In the genomic region with DNA sequence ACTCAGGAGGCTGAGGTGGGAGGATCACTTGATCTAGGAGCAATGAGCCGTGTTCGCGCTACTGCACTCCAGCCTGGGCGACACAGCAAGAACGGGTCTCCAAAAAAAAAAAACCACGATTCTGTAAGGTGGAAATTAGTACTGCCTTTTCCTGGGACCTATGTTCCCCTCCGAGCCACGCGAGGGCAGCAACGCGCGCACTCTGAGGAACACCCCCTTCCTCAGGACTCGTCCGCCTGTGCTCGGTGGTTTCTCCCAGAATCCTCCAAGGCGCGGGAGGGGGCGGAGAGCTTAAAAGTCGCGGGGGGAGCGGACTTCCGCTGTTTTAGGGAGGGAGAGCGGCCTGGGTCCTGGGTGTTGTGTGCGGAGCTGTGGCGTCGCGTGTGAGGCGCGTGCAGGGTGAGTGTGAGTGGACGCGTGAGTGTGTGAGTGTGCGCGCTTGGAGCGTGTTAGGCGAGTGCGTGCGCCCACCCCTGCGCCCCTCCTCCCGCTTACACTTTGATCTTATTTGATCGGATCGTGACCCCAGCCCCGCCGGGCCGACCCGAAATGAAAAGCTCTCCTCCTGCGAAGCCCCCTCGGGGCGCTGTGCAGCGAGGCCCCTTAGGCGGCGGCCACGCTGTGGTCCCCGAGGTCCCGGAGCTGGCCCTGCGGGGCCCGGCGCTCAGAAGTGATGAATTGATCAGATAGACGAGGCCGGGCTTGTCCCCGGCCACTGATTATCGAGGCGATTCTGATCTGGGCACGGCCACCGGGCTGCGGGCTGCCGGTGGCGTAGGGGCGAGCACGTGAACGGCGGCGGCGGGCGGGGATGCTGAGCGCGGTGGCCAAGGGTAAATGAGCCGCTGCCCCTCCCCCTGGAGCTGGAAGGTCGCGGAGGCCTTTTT, we compare ENCODE assay signal across 8 cellular contexts. TPM values are rescaled to one million over a fixed set of nuclear protein-coding genes. Genes with fewer than 3 reads are reported as not detected.
A peak's percentile ranks its signal among the peaks of the same experiment; 100 is the strongest.
DNase-seq lines count a peak whose midpoint lies in the region; ATAC-seq and TF ChIP-seq lines count a peak whose summit lies in the region.

No MANE protein-coding gene starts in this region.

- peak overlapping the region; percentile 89 for H3K4me3 ChIP-seq in GM23338
- peak overlapping the region; percentile 95 for H3K4me3 ChIP-seq in fibroblast of pulmonary artery (replicated peaks; ENCODE audit: low read depth, low read length)

- H2AFZ ChIP-seq in GM23338 = peak overlapping the region; percentile 92

- peak overlapping the region; percentile 93 for H3K4me3 Mint-ChIP-seq in GM23338
- H3K4me3 Mint-ChIP-seq in nephron progenitor cell = peak overlapping the region; percentile 96
- peak overlapping the region; percentile 89 to 99 for H3K4me3 Mint-ChIP-seq in stimulated activated naive CD8-positive, alpha-beta T cell treated with anti-CD3 and anti-CD28 coated beads, Interleukin-15, amount 100 ng/mL, for 72 hours

- H3K9me2 ChIP-seq in GM23338 (ENCODE audit: insufficient read depth) = no peaks in the 10 kb centered on the region

- peaks cover 34% of the 10 kb centered on the region; the same call in 2 of the 3 replicates for H3K36me3 Mint-ChIP-seq in GM23338 (ENCODE audit: low read depth)
- peaks cover 27% of the 10 kb centered on the region for H3K36me3 Mint-ChIP-seq in nephron progenitor cell (ENCODE audit: low read depth)

- H3K27ac Mint-ChIP-seq in GM23338 = peak overlapping the region; percentile 97
- H3K27ac Mint-ChIP-seq in nephron progenitor cell = peak overlapping the region; percentile 99
- peak overlapping the region; percentile 94 to 99 for H3K27ac Mint-ChIP-seq in stimulated activated naive CD8-positive, alpha-beta T cell treated with anti-CD3 and anti-CD28 coated beads, Interleukin-15, amount 100 ng/mL, for 72 hours

- no peaks in the 10 kb centered on the region for H3K36me3 ChIP-seq in GM23338 (ENCODE audit: insufficient read depth)

- peaks cover 3% of the 10 kb centered on the region; the same call in 2 of the 3 replicates for H3K4me1 Mint-ChIP-seq in GM23338
- H3K4me1 Mint-ChIP-seq in nephron progenitor cell = peaks cover 5% of the 10 kb centered on the region
- peaks cover 26% of the 10 kb centered on the region for H3K4me1 Mint-ChIP-seq in stimulated activated naive CD8-positive, alpha-beta T cell treated with anti-CD3 and anti-CD28 coated beads, Interleukin-15, amount 100 ng/mL, for 72 hours

- ATAC-seq in GM23338 = peak; percentile 92
- peak; percentile 96 for ATAC-seq in stimulated activated naive CD8-positive, alpha-beta T cell treated with anti-CD3 and anti-CD28 coated beads, Interleukin-15, amount 100 ng/mL, for 72 hours

- peaks cover 12% of the 10 kb centered on the region for H3F3A ChIP-seq in GM23338 (replicated peaks; ENCODE audit: low read depth)

- H4K20me1 ChIP-seq in GM23338 (replicated peaks; ENCODE audit: insufficient read depth) = peaks cover 10% of the 10 kb centered on the region; the same call in 1 of the 2 replicates

- peaks cover 22% of the 10 kb centered on the region for H3K27me3 Mint-ChIP-seq in GM23338 (ENCODE audit: insufficient read depth, low read depth, poor library complexity)
- H3K27me3 Mint-ChIP-seq in nephron progenitor cell (ENCODE audit: low read depth, poor library complexity) = peaks cover 3% of the 10 kb centered on the region
- H3K27me3 Mint-ChIP-seq in stimulated activated naive CD8-positive, alpha-beta T cell treated with anti-CD3 and anti-CD28 coated beads, Interleukin-15, amount 100 ng/mL, for 72 hours = no peaks in the 10 kb centered on the region

- H3K27me3 ChIP-seq in GM23338 (ENCODE audit: insufficient read depth) = no peaks in the 10 kb centered on the region

- peaks cover 20% of the 10 kb centered on the region for H3K79me2 ChIP-seq in GM23338 (replicated peaks; ENCODE audit: insufficient read depth)

- H3K27ac ChIP-seq in GM23338 (ENCODE audit: low read depth) = peak overlapping the region; percentile 87

- peak overlapping the region; percentile 97 for H3K4me2 ChIP-seq in GM23338

- H3K9me3 Mint-ChIP-seq in GM23338 = peaks cover 2% of the 10 kb centered on the region; the same call in 1 of the 3 replicates
- no peaks in the 10 kb centered on the region for H3K9me3 Mint-ChIP-seq in nephron progenitor cell
- no peaks in the 10 kb centered on the region for H3K9me3 Mint-ChIP-seq in stimulated activated naive CD8-positive, alpha-beta T cell treated with anti-CD3 and anti-CD28 coated beads, Interleukin-15, amount 100 ng/mL, for 72 hours

- H3K4me1 ChIP-seq in GM23338 (ENCODE audit: insufficient read depth) = no peaks in the 10 kb centered on the region; the same call in none of the 2 replicates

- DNase-seq in EL (peak; percentile 97), GM23338 (ENCODE audit: low spot score) (peak; percentile 99), RPMI8226 (peak; percentile 96), fibroblast of pulmonary artery (ENCODE audit: low read depth) (peak; percentile 98), nephron progenitor cell (peak; percentile 93)
- DNase-seq in activated T-helper 9 cell treated with anti-CD3 and anti-CD28 coated beads, Interleukin-2, amount 50 U/mL, for 16 hours (ENCODE audit: low read depth) = peak; percentile 95
- DNase-seq in stimulated activated naive CD8-positive, alpha-beta T cell treated with anti-CD3 and anti-CD28 coated beads, Interleukin-15, amount 100 ng/mL, for 72 hours = peak; percentile 96 to 97

- TF ChIP-seq CTCF in GM23338 (conservative IDR thresholded peaks at IDR 0.05; ENCODE audit: low read depth in 2 of 2) (peak; percentile 79 to 89), LNCAP (IDR thresholded peaks at IDR 0.05) (peak; percentile 88), fibroblast of pulmonary artery (IDR thresholded peaks at IDR 0.05; ENCODE audit: low read length, missing control alignments) (peak; percentile 77), nephron progenitor cell (IDR thresholded peaks at IDR 0.05) (peak; percentile 70)

TF ChIP-seq in GM23338, 12 proteins besides CTCF, POLR2A, EP300 and RAD21 (continues in another document):
- no peak for TF ChIP-seq EZH2phosphoT487 (IDR thresholded peaks at IDR 0.05; ENCODE audit: unreplicated experiment)
- TF ChIP-seq EZH2 (IDR thresholded peaks at IDR 0.05; ENCODE audit: low read depth, unreplicated experiment) = no peak
- TF ChIP-seq NANOG (IDR thresholded peaks at IDR 0.05; ENCODE audit: borderline replicate concordance) = peak; percentile 3; the same call in 1 of the 2 replicates
- TF ChIP-seq, protein P1, sequence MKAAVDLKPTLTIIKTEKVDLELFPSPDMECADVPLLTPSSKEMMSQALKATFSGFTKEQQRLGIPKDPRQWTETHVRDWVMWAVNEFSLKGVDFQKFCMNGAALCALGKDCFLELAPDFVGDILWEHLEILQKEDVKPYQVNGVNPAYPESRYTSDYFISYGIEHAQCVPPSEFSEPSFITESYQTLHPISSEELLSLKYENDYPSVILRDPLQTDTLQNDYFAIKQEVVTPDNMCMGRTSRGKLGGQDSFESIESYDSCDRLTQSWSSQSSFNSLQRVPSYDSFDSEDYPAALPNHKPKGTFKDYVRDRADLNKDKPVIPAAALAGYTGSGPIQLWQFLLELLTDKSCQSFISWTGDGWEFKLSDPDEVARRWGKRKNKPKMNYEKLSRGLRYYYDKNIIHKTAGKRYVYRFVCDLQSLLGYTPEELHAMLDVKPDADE (IDR thresholded peaks at IDR 0.05) = peak; percentile 91
- TF ChIP-seq POLR2AphosphoS5 (IDR thresholded peaks at IDR 0.05; ENCODE audit: low read depth) = peak; percentile 100
- no peak for TF ChIP-seq STAT1 (IDR thresholded peaks at IDR 0.05; ENCODE audit: unreplicated experiment)
- TF ChIP-seq ZNF331 (CRISPR knock-in tag; IDR thresholded peaks at IDR 0.05; ENCODE audit: low read depth) = no peak
- TF ChIP-seq JUNB (IDR thresholded peaks at IDR 0.05; ENCODE audit: unreplicated experiment) = no peak
- TF ChIP-seq, protein P2, sequence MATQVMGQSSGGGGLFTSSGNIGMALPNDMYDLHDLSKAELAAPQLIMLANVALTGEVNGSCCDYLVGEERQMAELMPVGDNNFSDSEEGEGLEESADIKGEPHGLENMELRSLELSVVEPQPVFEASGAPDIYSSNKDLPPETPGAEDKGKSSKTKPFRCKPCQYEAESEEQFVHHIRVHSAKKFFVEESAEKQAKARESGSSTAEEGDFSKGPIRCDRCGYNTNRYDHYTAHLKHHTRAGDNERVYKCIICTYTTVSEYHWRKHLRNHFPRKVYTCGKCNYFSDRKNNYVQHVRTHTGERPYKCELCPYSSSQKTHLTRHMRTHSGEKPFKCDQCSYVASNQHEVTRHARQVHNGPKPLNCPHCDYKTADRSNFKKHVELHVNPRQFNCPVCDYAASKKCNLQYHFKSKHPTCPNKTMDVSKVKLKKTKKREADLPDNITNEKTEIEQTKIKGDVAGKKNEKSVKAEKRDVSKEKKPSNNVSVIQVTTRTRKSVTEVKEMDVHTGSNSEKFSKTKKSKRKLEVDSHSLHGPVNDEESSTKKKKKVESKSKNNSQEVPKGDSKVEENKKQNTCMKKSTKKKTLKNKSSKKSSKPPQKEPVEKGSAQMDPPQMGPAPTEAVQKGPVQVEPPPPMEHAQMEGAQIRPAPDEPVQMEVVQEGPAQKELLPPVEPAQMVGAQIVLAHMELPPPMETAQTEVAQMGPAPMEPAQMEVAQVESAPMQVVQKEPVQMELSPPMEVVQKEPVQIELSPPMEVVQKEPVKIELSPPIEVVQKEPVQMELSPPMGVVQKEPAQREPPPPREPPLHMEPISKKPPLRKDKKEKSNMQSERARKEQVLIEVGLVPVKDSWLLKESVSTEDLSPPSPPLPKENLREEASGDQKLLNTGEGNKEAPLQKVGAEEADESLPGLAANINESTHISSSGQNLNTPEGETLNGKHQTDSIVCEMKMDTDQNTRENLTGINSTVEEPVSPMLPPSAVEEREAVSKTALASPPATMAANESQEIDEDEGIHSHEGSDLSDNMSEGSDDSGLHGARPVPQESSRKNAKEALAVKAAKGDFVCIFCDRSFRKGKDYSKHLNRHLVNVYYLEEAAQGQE (IDR thresholded peaks at IDR 0.05; ENCODE audit: unreplicated experiment) = peak; percentile 12
- TF ChIP-seq CREB1 (CRISPR knock-in tag; IDR thresholded peaks at IDR 0.05; ENCODE audit: low read depth) = peak; percentile 51

RNA-seq across cellular contexts. Expression of a gene that starts 9.6 kb away (rescaled TPM):
- total RNA-seq in GM23338 (2014; rRNA removed; shearing (Covaris generic)) = 10.7 and 16.0 TPM in 2 replicates
- 8.2 and 9.8 TPM in 2 replicates for polyA plus RNA-seq in GM23338 (2016; fragmentation: Nextera tagmentation; extraction: Ambion mirVana)

RNA-seq across cellular contexts. Expression of a gene that starts 13.8 kb away (rescaled TPM):
- 2.1 and 2.4 TPM in 2 replicates for total RNA-seq in GM23338 (2014; rRNA removed; shearing (Covaris generic))
- 0.92 and 1.2 TPM in 2 replicates for polyA plus RNA-seq in GM23338 (2016; fragmentation: Nextera tagmentation; extraction: Ambion mirVana)

RNA-seq across cellular contexts. Expression of a gene that starts 24.3 kb away (rescaled TPM):
- 55.8 and 72.4 TPM in 2 replicates for total RNA-seq in GM23338 (2014; rRNA removed; shearing (Covaris generic))
- 43.7 and 49.4 TPM in 2 replicates for polyA plus RNA-seq in GM23338 (2016; fragmentation: Nextera tagmentation; extraction: Ambion mirVana)

RNA-seq across cellular contexts. Expression of a gene that starts 58.2 kb away (rescaled TPM):
- 5.2 and 9.7 TPM in 2 replicates for total RNA-seq in GM23338 (2014; rRNA removed; shearing (Covaris generic))
- 3.0 and 3.9 TPM in 2 replicates for polyA plus RNA-seq in GM23338 (2016; fragmentation: Nextera tagmentation; extraction: Ambion mirVana)

Comparison
In these comparisons a context has a peak if more than half of its experiments do, and no peak if none do; other contexts are left out.
1. Peak in every context shown above with its lines: DNase-seq, ATAC-seq, H3K4me3 ChIP-seq and H3K27ac ChIP-seq.